ENCODE assay signal across 30 cellular contexts in genomic region chr14:85205875-85206274, GRCh38.
"Had no signal": no experiment of that assay in that cellular context is flagged by ENCODE, and none has a peak within 500 bp of the region (broad histone marks: within the 10 kb centered on the region; RNA-seq: fewer than 3 reads in every experiment).

No MANE protein-coding gene starts in this region.

- H3K4me3 ChIP-seq: PC-9, SJCRH30, SK-N-MC had no signal

- ATAC-seq: Panc1, Right ventricle myocardium inferior, SK-N-SH treated with all-trans-retinoic acid at 6 μM for 48 hours, T-cell had no signal

- H3K4me1 ChIP-seq: SJCRH30 had no signal

- H3K36me3 ChIP-seq: SJCRH30 had no signal

- H3K27ac ChIP-seq: PC-9, RWPE1, SJCRH30, SK-N-MC had no signal

- DNase-seq: Kasumi-1, MM.1S, MV-4-11, NCI-H1092, NCI-H1105, NCI-H1417 treated with DMSO at 0.1 percent for 48 hours, NCI-H1436 treated with DMSO at 0.1 percent for 48 hours, NCI-H1694 treated with DMSO at 0.1 percent for 48 hours, NCI-H187 treated with DMSO at 0.1 percent for 48 hours, NCI-H2029, NCI-H2081, NCI-H2171 treated with DMSO at 0.1 percent for 48 hours, NCI-H2227 treated with DMSO at 0.1 percent for 48 hours, NCI-H446 treated with DMSO at 0.1 percent for 48 hours, NCI-H510A, NCI-H524, NCI-H526, NCI-H69, NCI-H748 treated with DMSO at 0.1 percent for 48 hours, NCI-H82, PC-9, SHP77, SIG-M5, SJCRH30, T-cell had no signal

- H3K9me3 ChIP-seq: SJCRH30 had no signal

- H3K27me3 ChIP-seq: SJCRH30 had no signal
